ENCODE assay signal across 8 cellular contexts in genomic region chr9:130053504-130054427, GRCh38. TPM values are rescaled to one million over a fixed set of nuclear protein-coding genes. Genes with fewer than 3 reads are reported as not detected.
DNase-seq lines count a peak whose midpoint lies in the region; ATAC-seq and TF ChIP-seq lines count a peak whose summit lies in the region.

Gene GPR107, plus strand, starts transcription at chr9:130053906. Its CDS starts 27 bp downstream, at chr9:130053933.

- peak within 1 kb of the TSS; percentile 92 for H3K9ac ChIP-seq in trophoblast cell (ENCODE audit: low read length)

- H3K36me3 ChIP-seq in cardiac muscle cell (no peaks in the 10 kb centered on the region), trophoblast cell (ENCODE audit: control insufficient read depth in 1 of 2, insufficient read depth in 2 of 2, low read length in 2 of 2) (peaks cover 3% of the 10 kb centered on the region in 2 experiments), transverse colon (no peaks in the 10 kb centered on the region)

- peak within 1 kb of the TSS; percentile 94 for H3K4me3 Mint-ChIP-seq in activated naive CD8-positive, alpha-beta T cell treated with anti-CD3 and anti-CD28 coated beads, Interleukin-2, amount 50 U/mL, for 24 hours

- peaks cover 10% of the 10 kb centered on the region for H3K79me2 ChIP-seq in trophoblast cell (ENCODE audit: control insufficient read depth, insufficient read depth, low read length, poor library complexity)

- H3K27me3 ChIP-seq in cardiac muscle cell: no peaks in the 10 kb centered on the region
- no peaks in the 10 kb centered on the region for H3K27me3 ChIP-seq in trophoblast cell (ENCODE audit: insufficient read depth, low read length)
- H3K27me3 ChIP-seq in transverse colon: no peaks in the 10 kb centered on the region

- peak within 1 kb of the TSS; percentile 65 for H2BK120ac ChIP-seq in trophoblast cell (ENCODE audit: insufficient read depth, low read length, poor library complexity)

- H2BK12ac ChIP-seq in trophoblast cell (ENCODE audit: low read length): no peak within 1 kb of the TSS

- ATAC-seq in GM21723 (IDR thresholded peaks at IDR 0.05; ENCODE audit: unreplicated experiment): peak; percentile 71
- peak; percentile 95 for ATAC-seq in activated naive CD8-positive, alpha-beta T cell treated with anti-CD3 and anti-CD28 coated beads, Interleukin-2, amount 50 U/mL, for 24 hours

- H2BK5ac ChIP-seq in trophoblast cell (ENCODE audit: low read depth, low read length, poor library complexity): peak within 1 kb of the TSS; percentile 79

- H3K18ac ChIP-seq in trophoblast cell (ENCODE audit: low read length): peak within 1 kb of the TSS; percentile 94

- peak within 1 kb of the TSS; percentile 72 for H4K12ac ChIP-seq in trophoblast cell (ENCODE audit: low read depth, low read length)

- H3K9me3 ChIP-seq in cardiac muscle cell (ENCODE audit: low read depth) (no peaks in the 10 kb centered on the region), trophoblast cell (ENCODE audit: insufficient read depth, low read depth, low read length) (no peaks in the 10 kb centered on the region), transverse colon (no peaks in the 10 kb centered on the region)

- H3K79me1 ChIP-seq in trophoblast cell (ENCODE audit: low read length): peaks cover 11% of the 10 kb centered on the region

- TF ChIP-seq CTCF in cardiac muscle cell (IDR thresholded peaks at IDR 0.05; ENCODE audit: low read depth, low read length) (no peak), transverse colon (IDR thresholded peaks at IDR 0.05) (no peak)

- H3K27ac ChIP-seq in cardiac muscle cell (peak within 1 kb of the TSS; percentile 90), trophoblast cell (ENCODE audit: low read depth, low read length) (peak within 1 kb of the TSS; percentile 81), transverse colon (peak within 1 kb of the TSS; percentile 91 to 97 (median 94))

- peaks cover 8% of the 10 kb centered on the region for H3K36me3 Mint-ChIP-seq in activated naive CD8-positive, alpha-beta T cell treated with anti-CD3 and anti-CD28 coated beads, Interleukin-2, amount 50 U/mL, for 24 hours (ENCODE audit: low read depth)

- H3K4me3 ChIP-seq in cardiac muscle cell: peak within 1 kb of the TSS; percentile 84
- H3K4me3 ChIP-seq in trophoblast cell (ENCODE audit: low read depth, low read length): peak within 1 kb of the TSS; percentile 95
- H3K4me3 ChIP-seq in transverse colon: peak within 1 kb of the TSS; percentile 84 to 99 (median 92)

- H3K27me3 Mint-ChIP-seq in activated naive CD8-positive, alpha-beta T cell treated with anti-CD3 and anti-CD28 coated beads, Interleukin-2, amount 50 U/mL, for 24 hours: no peaks in the 10 kb centered on the region

- peak; percentile 72 for DNase-seq in DMS53 treated with DMSO at 0.1 percent for 48 hours (lab: John Stamatoyannopoulos, UW; ENCODE audit: unreplicated experiment)
- peak; percentile 65 for DNase-seq in LHCN-M2 (ENCODE audit: low read depth)
- peak; percentile 76 for DNase-seq in SW480 (ENCODE audit: low spot score)
- DNase-seq in activated naive CD8-positive, alpha-beta T cell treated with anti-CD3 and anti-CD28 coated beads, Interleukin-2, amount 50 U/mL, for 24 hours: peak; percentile 85
- peak; percentile 79 to 90 for DNase-seq in cardiac muscle cell (ENCODE audit: low read depth in 1 of 2, low spot score in 1 of 2)
- peak; percentile 69 to 81 for DNase-seq in trophoblast cell
- DNase-seq in transverse colon: peak; percentile 82

- no peak within 1 kb of the TSS for H3K23ac ChIP-seq in trophoblast cell (ENCODE audit: low read length)

- H3K4ac ChIP-seq in trophoblast cell (ENCODE audit: low read depth, low read length): peak within 1 kb of the TSS; percentile 96

- H3K4me1 ChIP-seq in cardiac muscle cell (ENCODE audit: low read depth): peaks cover 15% of the 10 kb centered on the region
- H3K4me1 ChIP-seq in trophoblast cell (ENCODE audit: control insufficient read depth in 1 of 2, insufficient read depth in 2 of 2, low read length in 2 of 2): peaks cover 0 to 7% of the 10 kb centered on the region in 2 experiments
- H3K4me1 ChIP-seq in transverse colon: peaks cover 17 to 54% (median 34%) of the 10 kb centered on the region in 4 donors

- no CpG with 5 or more reads among the region's 68 CpGs for whole genome bisulfite sequencing in trophoblast cell (ENCODE audit: extremely low coverage, insufficient coverage, insufficient read length)
- WGBS in transverse colon (ENCODE audit: low coverage in 1 of 2), 2 donors: 0% methylated on average over 40 of the region's 68 CpGs; no CpG with 5 or more reads in 1 of the 2 donors

- H4K91ac ChIP-seq in trophoblast cell (ENCODE audit: low read depth, low read length): peak within 1 kb of the TSS; percentile 94

- peak within 1 kb of the TSS; percentile 92 for H3K14ac ChIP-seq in trophoblast cell (ENCODE audit: low read length)

- H3K4me1 Mint-ChIP-seq in activated naive CD8-positive, alpha-beta T cell treated with anti-CD3 and anti-CD28 coated beads, Interleukin-2, amount 50 U/mL, for 24 hours: peaks cover 43% of the 10 kb centered on the region

- in situ Hi-C loops in transverse colon (cut with MboI; ENCODE audit: low pct_ligation_motif_present in 1 of 4, low pct_unique_long_range_greater_than_20kb in 1 of 4, low sequenced_read_pairs in 3 of 4): no loop called here

- peak within 1 kb of the TSS; percentile 48 for H2AFZ ChIP-seq in trophoblast cell (ENCODE audit: insufficient read depth, low read length, poor library complexity)

- intact Hi-C loops in transverse colon (cut with DNase I; ENCODE audit: low total_unique reads): no loop called here

- peak; percentile 78 for TF ChIP-seq POLR2A in transverse colon (IDR thresholded peaks at IDR 0.05)

- H3K4me2 ChIP-seq in trophoblast cell (ENCODE audit: low read length): peak within 1 kb of the TSS; percentile 77

- H2AK5ac ChIP-seq in trophoblast cell (ENCODE audit: low read length): peak within 1 kb of the TSS; percentile 55

- peak within 1 kb of the TSS; percentile 96 for H4K8ac ChIP-seq in trophoblast cell (ENCODE audit: low read depth, low read length)

- peak within 1 kb of the TSS; percentile 90 for H3K27ac Mint-ChIP-seq in activated naive CD8-positive, alpha-beta T cell treated with anti-CD3 and anti-CD28 coated beads, Interleukin-2, amount 50 U/mL, for 24 hours

- TF ChIP-seq EP300 in transverse colon (IDR thresholded peaks at IDR 0.05; ENCODE audit: low read depth): no peak

- no peaks in the 10 kb centered on the region for H3K9me3 Mint-ChIP-seq in activated naive CD8-positive, alpha-beta T cell treated with anti-CD3 and anti-CD28 coated beads, Interleukin-2, amount 50 U/mL, for 24 hours

RNA-seq across cellular contexts. Expression of gene GPR107, which starts in this region (rescaled TPM):
- total RNA-seq in LHCN-M2 (2014; rRNA removed) (17.7 and 20.3 TPM in 2 replicates), cardiac muscle cell (19.7 and 23.9 TPM in 2 replicates), transverse colon (10 to 100 TPM; 25.7 to 33.7 (median 32.7) TPM)
- 21.3 TPM for polyA plus RNA-seq in LHCN-M2 (2012)
- polyA plus RNA-seq in cardiac muscle cell: 12.3 and 15.0 TPM in 2 replicates
- 32.0 and 32.1 TPM in 2 replicates for polyA plus RNA-seq in trophoblast cell (2013)

Comparison
In these comparisons a context has a peak if more than half of its experiments do, and no peak if none do; other contexts are left out.
1. Peak in every context shown above with its lines: DNase-seq, ATAC-seq, H3K4me3 ChIP-seq and H3K27ac ChIP-seq.